Comparison of ENCODE assay signal across 16 cellular contexts in the genomic region with DNA sequence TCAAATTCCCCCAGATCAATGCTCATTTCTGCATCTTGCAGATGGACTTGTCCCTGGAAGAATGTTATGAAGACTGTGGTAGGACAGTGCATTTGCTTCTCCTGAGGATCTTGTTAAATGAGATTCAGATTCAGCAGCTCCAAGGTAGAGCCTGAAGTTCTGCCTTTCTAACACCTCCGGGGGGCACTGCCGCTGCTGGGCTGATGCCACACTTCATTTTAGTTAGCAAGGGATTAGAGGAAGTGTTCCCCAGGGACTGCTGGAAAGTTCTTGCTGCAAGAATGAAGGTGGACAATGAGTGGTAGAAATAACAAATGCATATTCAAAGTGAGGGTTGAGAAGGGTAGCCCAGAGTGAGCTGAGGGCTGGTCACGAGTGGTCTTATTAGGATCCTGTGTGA.
DNase-seq lines count a peak whose midpoint lies in the region; ATAC-seq and TF ChIP-seq lines count a peak whose summit lies in the region.
"Had no signal": no experiment of that assay in that cellular context is flagged by ENCODE, and none has a peak within 500 bp of the region (broad histone marks: within the 10 kb centered on the region; RNA-seq: fewer than 3 reads in every experiment).

No MANE protein-coding gene starts in this region.

- no peaks in the 10 kb centered on the region for H3K9me2 ChIP-seq in OCI-LY7 (ENCODE audit: insufficient read depth, low read length)

- H3K4me2 ChIP-seq in OCI-LY7 (ENCODE audit: low read length) = no peak overlapping the region
- H3K4me2 ChIP-seq: KMS-11 had no signal

- no peak for ATAC-seq in Right ventricle myocardium inferior
- no peak for ATAC-seq in GM19452 (IDR thresholded peaks at IDR 0.05; ENCODE audit: unreplicated experiment)
- ATAC-seq in HG02970 (IDR thresholded peaks at IDR 0.05; ENCODE audit: low FRiP score, unreplicated experiment) = no peak
- ATAC-seq: activated CD8-positive, alpha-beta T cell treated with anti-CD3 and anti-CD28 coated beads, Interleukin-2, amount 10 ng/mL, durations not matched to agents 7 days and 5 days; gastroesophageal sphincter had no signal

- H3K27ac ChIP-seq in OCI-LY7 (ENCODE audit: low read depth, low read length, poor library complexity, severe bottlenecking) = no peak overlapping the region
- H3K27ac ChIP-seq in CD4-positive, alpha-beta memory T cell (ENCODE audit: low read depth, low read length) = no peak overlapping the region
- H3K27ac ChIP-seq: ascending aorta, gastroesophageal sphincter, KMS-11, thoracic aorta had no signal

- H4K20me1 ChIP-seq in OCI-LY7 (ENCODE audit: insufficient read depth, low read length) = no peaks in the 10 kb centered on the region

- no TSS peak for BruUV-seq in OCI-LY7 (replicated peaks; lab: Mats Ljungman, UMichigan)

- H3K4me1 Mint-ChIP-seq in CD4-positive, alpha-beta memory T cell = no peaks in the 10 kb centered on the region

- H3K79me2 ChIP-seq in OCI-LY7 (ENCODE audit: insufficient read depth, low read depth, low read length) = no peaks in the 10 kb centered on the region

- no peak overlapping the region for H3K4me3 Mint-ChIP-seq in CD4-positive, alpha-beta memory T cell
- H3K4me3 Mint-ChIP-seq: activated CD8-positive, alpha-beta T cell treated with anti-CD3 and anti-CD28 coated beads, Interleukin-2, amount 10 ng/mL, durations not matched to agents 7 days and 5 days had no signal

- peak overlapping the region in 1 of 7 donors; percentile 73 for H3K27ac Mint-ChIP-seq in CD4-positive, alpha-beta memory T cell
- H3K27ac Mint-ChIP-seq: activated CD8-positive, alpha-beta T cell treated with anti-CD3 and anti-CD28 coated beads, Interleukin-2, amount 10 ng/mL, durations not matched to agents 7 days and 5 days had no signal

- DNase-seq in Right ventricle myocardium inferior (ENCODE audit: missing footprints) = peak; percentile 50
- no peak for DNase-seq in cardiac septum (ENCODE audit: low spot score)
- DNase-seq in OCI-LY7 (ENCODE audit: low spot score) = peak; percentile 1
- peak; percentile 54 for DNase-seq in fibroblast of pulmonary artery (ENCODE audit: low read depth)
- no peak for DNase-seq in SW 1271 (lab: John Stamatoyannopoulos, UW)
- no peak for DNase-seq in CD4-positive, alpha-beta memory T cell
- DNase-seq: activated CD8-positive, alpha-beta T cell treated with anti-CD3 and anti-CD28 coated beads, Interleukin-2, amount 10 ng/mL, durations not matched to agents 7 days and 5 days; activated effector memory CD4-positive, alpha-beta T cell treated with Interleukin-2 at 50 U/mL for 16 hours; AML-193; NCI-H187 had no signal

- no peaks in the 10 kb centered on the region for H3K36me3 Mint-ChIP-seq in CD4-positive, alpha-beta memory T cell

- no peaks in the 10 kb centered on the region for H3K4me1 ChIP-seq in OCI-LY7 (ENCODE audit: insufficient read depth, low read length, poor library complexity, severe bottlenecking)
- no peaks in the 10 kb centered on the region for H3K4me1 ChIP-seq in CD4-positive, alpha-beta memory T cell (ENCODE audit: insufficient read depth, low read length)
- H3K4me1 ChIP-seq: ascending aorta, gastroesophageal sphincter had no signal

- H3K27me3 Mint-ChIP-seq in CD4-positive, alpha-beta memory T cell = peaks cover 0 to 4% of the 10 kb centered on the region in 2 donors

- H3K36me3 ChIP-seq in OCI-LY7 (ENCODE audit: insufficient read depth, low read length) = no peaks in the 10 kb centered on the region
- no peaks in the 10 kb centered on the region for H3K36me3 ChIP-seq in CD4-positive, alpha-beta memory T cell (ENCODE audit: insufficient read depth, low read length)
- H3K36me3 ChIP-seq: ascending aorta, gastroesophageal sphincter, thoracic aorta had no signal

- peaks cover 0 to 2% (median 0%) of the 10 kb centered on the region in 8 donors for H3K9me3 Mint-ChIP-seq in CD4-positive, alpha-beta memory T cell

- TF ChIP-seq CTCF in OCI-LY7 (conservative IDR thresholded peaks at IDR 0.05; ENCODE audit: low read length) (0 out of 2 replicates have a peak, but pooled peaks have one; percentile 28), fibroblast of pulmonary artery (IDR thresholded peaks at IDR 0.05; ENCODE audit: low read length, missing control alignments) (peak; percentile 19)

- intact Hi-C loops in Right ventricle myocardium inferior (cut with DNase I) (no loop called here), cardiac septum (cut with DNase I) (no loop called here), OCI-LY7 (cut with micrococcal nuclease; ENCODE audit: unreplicated experiment) (no loop called here)
- intact Hi-C loops in CD4-positive, alpha-beta memory T cell (cut with micrococcal nuclease) = no loop called here

- H3K4me3 ChIP-seq in OCI-LY7 (ENCODE audit: low read depth, low read length, poor library complexity, severe bottlenecking) = no peak overlapping the region
- H3K4me3 ChIP-seq in fibroblast of pulmonary artery (replicated peaks; ENCODE audit: low read depth, low read length) = no peak overlapping the region
- no peak overlapping the region for H3K4me3 ChIP-seq in CD4-positive, alpha-beta memory T cell (ENCODE audit: low read length in 2 of 2)
- H3K4me3 ChIP-seq: ascending aorta, gastroesophageal sphincter, thoracic aorta had no signal

- CTCF ChIA-PET in OCI-LY7 (lab: Charles Lee; ENCODE audit: unreplicated experiment) = no interaction called here
- CTCF ChIA-PET in CD4-positive, alpha-beta memory T cell (lab: Charles Lee; ENCODE audit: partially characterized antibody) = no interaction called here

- no peaks in the 10 kb centered on the region for H3K9me3 ChIP-seq in OCI-LY7 (ENCODE audit: low read length)
- no peaks in the 10 kb centered on the region for H3K9me3 ChIP-seq in CD4-positive, alpha-beta memory T cell (ENCODE audit: control insufficient read depth in 1 of 2, low read length in 2 of 2)
- H3K9me3 ChIP-seq: ascending aorta, gastroesophageal sphincter, thoracic aorta had no signal

- no peak overlapping the region for H2AFZ ChIP-seq in OCI-LY7 (ENCODE audit: low read length)

- POLR2A ChIA-PET in OCI-LY7 (lab: Charles Lee) = no interaction called here
- POLR2A ChIA-PET in CD4-positive, alpha-beta memory T cell (lab: Charles Lee; ENCODE audit: partially characterized antibody) = no interaction called here

- H3K27me3 ChIP-seq in CD4-positive, alpha-beta memory T cell (ENCODE audit: insufficient read depth, low read length) = no peaks in the 10 kb centered on the region
- H3K27me3 ChIP-seq: ascending aorta, gastroesophageal sphincter had no signal

Comparison
In these comparisons a context has a peak if more than half of its experiments do, and no peak if none do; other contexts are left out.
1. DNase-seq: peak in Right ventricle myocardium inferior (single experiment), OCI-LY7 (single experiment) and fibroblast of pulmonary artery (single experiment); none in cardiac septum (single experiment), SW 1271 (0 of 2) and CD4-positive, alpha-beta memory T cell (0 of 5).